Comparison of ENCODE assay signal across 1 cellular context in the genomic region with DNA sequence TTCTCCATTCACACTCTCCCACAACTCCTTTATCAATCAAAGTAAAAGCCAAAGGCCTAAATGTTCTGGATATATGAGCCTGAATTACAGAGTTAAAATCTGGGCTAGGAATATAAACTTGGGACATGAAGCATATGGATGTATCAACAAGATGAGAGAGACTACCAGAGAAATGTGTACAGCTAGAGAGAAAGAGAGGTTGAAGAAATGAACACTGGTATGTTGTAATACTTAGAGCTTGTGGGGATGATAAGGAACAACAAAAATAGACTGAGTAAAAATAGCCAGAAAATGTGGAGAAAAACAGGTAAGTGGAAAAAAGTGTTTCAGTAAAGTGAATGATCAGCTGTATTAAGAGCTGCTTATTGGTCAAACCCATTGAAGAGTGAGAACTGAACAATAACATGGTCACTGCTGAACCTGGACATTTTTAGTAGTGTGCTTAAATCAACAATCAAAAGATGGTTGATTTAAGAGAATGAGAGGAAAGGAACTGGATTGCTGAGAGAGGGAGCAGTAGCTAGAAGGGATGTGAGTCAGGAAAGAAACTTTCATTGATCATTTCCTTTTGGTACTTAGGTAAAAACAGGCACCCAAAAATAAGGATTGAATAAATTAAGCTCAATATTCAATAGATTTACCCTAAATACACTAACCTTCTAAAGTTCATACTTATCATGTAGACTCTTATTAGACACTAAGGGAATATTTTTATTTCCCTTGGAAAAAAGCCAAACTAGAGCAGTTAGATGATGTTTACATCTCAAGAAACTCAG.
TF ChIP-seq lines count a peak whose summit lies in the region.

No MANE protein-coding gene starts in this region.

TF ChIP-seq in IMR-90, 13 proteins besides CTCF, POLR2A, EP300 and RAD21:
- TF ChIP-seq CEBPB (IDR thresholded peaks at IDR 0.05; ENCODE audit: low read depth, low read length) = peak; percentile 42; the same call in 1 of the 2 replicates
